Comparison of ENCODE assay signal across 8 cellular contexts in the genomic region with DNA sequence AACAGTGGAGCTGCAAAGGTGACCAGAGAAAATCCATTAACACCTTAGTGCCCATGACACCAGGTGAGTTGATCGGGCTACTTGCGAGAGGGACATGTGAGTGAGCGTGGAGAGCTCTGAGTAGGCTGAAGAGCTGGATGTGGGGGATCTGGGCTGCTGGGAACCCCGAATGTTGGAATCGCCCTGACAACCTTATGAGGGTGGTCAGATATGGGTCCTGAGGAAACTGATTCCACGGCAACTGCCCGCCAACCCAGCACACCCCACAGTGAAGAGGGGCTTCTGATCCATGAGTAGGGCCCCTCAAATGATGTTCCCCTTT. TPM values are rescaled to one million over a fixed set of nuclear protein-coding genes. Genes with fewer than 3 reads are reported as not detected.
DNase-seq lines count a peak whose midpoint lies in the region; ATAC-seq and TF ChIP-seq lines count a peak whose summit lies in the region.

No MANE protein-coding gene starts in this region.

- H3K9me3 Mint-ChIP-seq in chondrocyte (ENCODE audit: low read depth): no peaks in the 10 kb centered on the region

- H3K9me3 ChIP-seq in HUES64 (ENCODE audit: insufficient read depth, low read depth, low read length) (no peaks in the 10 kb centered on the region), mucosa of stomach (ENCODE audit: control insufficient read depth, low read length) (no peaks in the 10 kb centered on the region)

- no peaks in the 10 kb centered on the region for H3K27me3 Mint-ChIP-seq in chondrocyte (ENCODE audit: low read depth)

- peak overlapping the region; percentile 86 for H3K9ac ChIP-seq in HUES64 (ENCODE audit: low read depth, low read length)
- peak overlapping the region; percentile 75 for H3K9ac ChIP-seq in mucosa of stomach (ENCODE audit: low read length)

- no peak for DNase-seq in AG09309 (ENCODE audit: low read depth)
- no peak for DNase-seq in chondrocyte (ENCODE audit: low spot score)
- no peak for DNase-seq in NCI-H1694 treated with DMSO at 0.1 percent for 48 hours (lab: John Stamatoyannopoulos, UW)
- DNase-seq in stimulated activated CD4-positive, alpha-beta T cell treated with anti-CD3 and anti-CD28 coated beads, Interleukin-4, amount 100 ng/mL, for 1 hour: no peak
- DNase-seq in cortex of kidney (lab: John Stamatoyannopoulos, UW): no peak

- TF ChIP-seq CTCF in AG09309 (IDR thresholded peaks at IDR 0.05; ENCODE audit: control insufficient read depth, insufficient read depth, low read depth, low read length, missing control alignments) (no peak), chondrocyte (IDR thresholded peaks at IDR 0.05) (no peak)

- ATAC-seq in GM21360 (IDR thresholded peaks at IDR 0.05; ENCODE audit: unreplicated experiment): no peak

- H3K36me3 Mint-ChIP-seq in chondrocyte (ENCODE audit: low read depth): peaks cover 1% of the 10 kb centered on the region

- WGBS in HUES64: 19% methylated on average over 7 of the region's 7 CpGs

- peak overlapping the region; percentile 75 for H3K27ac Mint-ChIP-seq in chondrocyte (ENCODE audit: unreplicated experiment)

- peaks cover 61% of the 10 kb centered on the region for H3K4me1 Mint-ChIP-seq in chondrocyte (ENCODE audit: low read depth)

- H3K4me1 ChIP-seq in HUES64 (ENCODE audit: insufficient read depth, low read length) (peaks cover 4% of the 10 kb centered on the region; the same call in 1 of the 2 replicates), mucosa of stomach (ENCODE audit: control insufficient read depth, insufficient read depth, low read length) (peaks cover 33% of the 10 kb centered on the region)

- peaks cover 39% of the 10 kb centered on the region for H3K27me3 ChIP-seq in HUES64 (ENCODE audit: insufficient read depth, low read length)
- H3K27me3 ChIP-seq in mucosa of stomach (ENCODE audit: control insufficient read depth, insufficient read depth, low read length): no peaks in the 10 kb centered on the region

- H3K4me3 ChIP-seq in AG09309 (ENCODE audit: control insufficient read depth, low read depth, low read length) (peak overlapping the region; percentile 70), HUES64 (ENCODE audit: low read length) (peak overlapping the region; percentile 98), mucosa of stomach (ENCODE audit: low read length) (peak overlapping the region; percentile 65)

- peak overlapping the region; percentile 80 for H3K27ac ChIP-seq in HUES64 (ENCODE audit: low read depth, low read length)

- no peaks in the 10 kb centered on the region for H3K36me3 ChIP-seq in HUES64 (ENCODE audit: insufficient read depth, low read length)
- no peaks in the 10 kb centered on the region for H3K36me3 ChIP-seq in mucosa of stomach (ENCODE audit: control insufficient read depth, insufficient read depth, low read length)

- H3K4me3 Mint-ChIP-seq in chondrocyte (ENCODE audit: unreplicated experiment): peak overlapping the region; percentile 85

RNA-seq across cellular contexts. Expression of gene QSOX1, which starts 0.7 kb away (rescaled TPM):
- 51.5 TPM for polyA plus RNA-seq in HUES64 (2013, experiment 1 of 2)
- 47.9 TPM for polyA plus RNA-seq in HUES64 (2013, experiment 2 of 2)
- 152 to 232 TPM (median 222 TPM) in 3 replicates for total RNA-seq in chondrocyte
